14 cellular contexts compared by ENCODE assay signal in genomic region chr1:71621785-71622184, GRCh38.
A peak's percentile ranks its signal among the peaks of the same experiment; 100 is the strongest.
DNase-seq lines count a peak whose midpoint lies in the region; TF ChIP-seq lines count a peak whose summit lies in the region.
"Had no signal": no experiment of that assay in that cellular context is flagged by ENCODE, and none has a peak within 500 bp of the region (broad histone marks: within the 10 kb centered on the region; RNA-seq: fewer than 3 reads in every experiment).

No MANE protein-coding gene starts in this region.

- CTCF ChIA-PET in BJ (lab: Yijun Ruan, JAX) (interaction anchor here (1.2 to 1.5 kb wide), 2 partner anchors 15 to 21 kb away, joined by 3 to 4 read pairs; no protein-coding TSS in a partner anchor), mammary epithelial cell (lab: Charles Lee; ENCODE audit: low non-redundant PET) (no interaction called here), Calu3 (lab: Charles Lee) (no interaction called here)

- dilution Hi-C loops in mammary epithelial cell (cut with HindIII; ENCODE audit: low sequenced_read_pairs), result no loop called here

- no peaks in the 10 kb centered on the region for H3K36me3 ChIP-seq in BJ (ENCODE audit: control insufficient read depth, insufficient read depth, low read length)
- no peaks in the 10 kb centered on the region for H3K36me3 ChIP-seq in mammary epithelial cell (ENCODE audit: insufficient read depth, low read length)

- H3K27ac Mint-ChIP-seq in type B pancreatic cell, result no peak overlapping the region
- H3K27ac Mint-ChIP-seq in Calu3 (ENCODE audit: unreplicated experiment), result no peak overlapping the region
- H3K27ac Mint-ChIP-seq: activated CD8-positive, alpha-beta memory T cell treated with anti-CD3 and anti-CD28 coated beads, Interleukin-2, amount 10 ng/mL, durations not matched to agents 7 days and 5 days; WTC11 had no signal

- H3K27me3 Mint-ChIP-seq in type B pancreatic cell (no peaks in the 10 kb centered on the region), Calu3 (ENCODE audit: unreplicated experiment) (no peaks in the 10 kb centered on the region)
- H3K27me3 Mint-ChIP-seq: activated CD8-positive, alpha-beta memory T cell treated with anti-CD3 and anti-CD28 coated beads, Interleukin-2, amount 10 ng/mL, durations not matched to agents 7 days and 5 days had no signal

- in situ Hi-C loops in mammary epithelial cell (cut with MboI; ENCODE audit: low sequenced_read_pairs in 2 of 2), result no loop called here

- no peak overlapping the region for H3K4me3 ChIP-seq in BJ (ENCODE audit: low read depth, low read length)
- no peak overlapping the region for H3K4me3 ChIP-seq in mammary epithelial cell (replicated peaks in 1 of 3; ENCODE audit: insufficient read depth in 1 of 3, low read depth in 2 of 3, low read length in 3 of 3)

- POLR2A ChIA-PET in BJ (lab: Charles Lee), result no interaction called here

- H3K4me1 Mint-ChIP-seq in type B pancreatic cell (ENCODE audit: unreplicated experiment), result no peaks in the 10 kb centered on the region
- no peaks in the 10 kb centered on the region for H3K4me1 Mint-ChIP-seq in Calu3 (ENCODE audit: low read depth, unreplicated experiment)
- H3K4me1 Mint-ChIP-seq: activated CD8-positive, alpha-beta memory T cell treated with anti-CD3 and anti-CD28 coated beads, Interleukin-2, amount 10 ng/mL, durations not matched to agents 7 days and 5 days; WTC11 had no signal

- H3K79me2 ChIP-seq in mammary epithelial cell (ENCODE audit: insufficient read depth, low read length), result no peaks in the 10 kb centered on the region

- H3K9me3 ChIP-seq in mammary epithelial cell (replicated peaks; ENCODE audit: insufficient read depth, low read length), result no peaks in the 10 kb centered on the region

- H3K9me3 Mint-ChIP-seq in type B pancreatic cell (no peaks in the 10 kb centered on the region), Calu3 (ENCODE audit: low read depth, unreplicated experiment) (peaks cover 12% of the 10 kb centered on the region)

- H3K27ac ChIP-seq in mammary epithelial cell (ENCODE audit: insufficient read depth, low read depth, low read length), result no peak overlapping the region
- H3K27ac ChIP-seq: C4-2B had no signal

- DNase-seq in BJ (ENCODE audit: low read depth) (peak; percentile 23), LHCN-M2 (ENCODE audit: low read depth) (peak; percentile 95), mammary epithelial cell (peak; percentile 93), myocyte (ENCODE audit: low read depth) (peak; percentile 14), type B pancreatic cell (ENCODE audit: extremely low spot score, unreplicated experiment) (no peak), Calu3 (no peak), NCI-H526 (lab: John Stamatoyannopoulos, UW) (no peak), NCI-H2029 (lab: John Stamatoyannopoulos, UW) (no peak)
- DNase-seq: activated CD8-positive, alpha-beta memory T cell treated with anti-CD3 and anti-CD28 coated beads, Interleukin-2, amount 10 ng/mL, durations not matched to agents 7 days and 5 days; activated naive CD4-positive, alpha-beta T cell treated with anti-CD3 and anti-CD28 coated beads, Interleukin-2, amount 50 U/mL, for 16 hours; effector CD8-positive, alpha-beta T cell; substantia nigra had no signal

- intact Hi-C loops in mammary epithelial cell (cut with micrococcal nuclease), result loop anchor here (10.0 kb wide), 1 partner anchor 663 kb away; the partner anchor contains the start of gene NEGR1
- intact Hi-C loops in Calu3 (cut with micrococcal nuclease; ENCODE audit: unreplicated experiment), result no loop called here

- no peak overlapping the region for H2AFZ ChIP-seq in mammary epithelial cell (ENCODE audit: low read depth, low read length)

- TF ChIP-seq CTCF in BJ (IDR thresholded peaks at IDR 0.05; ENCODE audit: insufficient read depth, low read depth, low read length), result no peak
- TF ChIP-seq CTCF in mammary epithelial cell (conservative IDR thresholded peaks at IDR 0.05 in 1 of 2, IDR thresholded peaks at IDR 0.05 in 1 of 2; ENCODE audit: extremely low read depth in 1 of 2, insufficient read depth in 1 of 2, low read depth in 1 of 2, low read length in 2 of 2), result no peak
- TF ChIP-seq CTCF in type B pancreatic cell (conservative IDR thresholded peaks at IDR 0.05), result no peak
- no peak for TF ChIP-seq CTCF in Calu3 (IDR thresholded peaks at IDR 0.05; ENCODE audit: unreplicated experiment)

- H4K20me1 ChIP-seq in mammary epithelial cell (ENCODE audit: insufficient read depth, low read length), result no peaks in the 10 kb centered on the region

- 0% methylated on average over 1 of the region's 1 CpG for WGBS in mammary epithelial cell (ENCODE audit: low coverage, missing lambda C conversion rate)

- H3K4me1 ChIP-seq in mammary epithelial cell (ENCODE audit: insufficient read depth, low read length), result no peaks in the 10 kb centered on the region

- BruUV-seq in mammary epithelial cell (replicated peaks; lab: Mats Ljungman, UMichigan) (no TSS peak), Calu3 (replicated peaks; lab: Mats Ljungman, UMichigan) (no TSS peak)

- no peaks in the 10 kb centered on the region for H3K27me3 ChIP-seq in BJ (ENCODE audit: control insufficient read depth, insufficient read depth, low read length)
- H3K27me3 ChIP-seq in mammary epithelial cell (ENCODE audit: insufficient read depth, low read length), result no peaks in the 10 kb centered on the region

- no peak overlapping the region for H3K4me2 ChIP-seq in mammary epithelial cell (ENCODE audit: insufficient read depth, low read depth, low read length)

- H3K9ac ChIP-seq in mammary epithelial cell (ENCODE audit: insufficient read depth, low read length), result no peak overlapping the region

- H3K36me3 Mint-ChIP-seq in type B pancreatic cell (no peaks in the 10 kb centered on the region), Calu3 (ENCODE audit: insufficient read depth, unreplicated experiment) (no peaks in the 10 kb centered on the region)
- H3K36me3 Mint-ChIP-seq: activated CD8-positive, alpha-beta memory T cell treated with anti-CD3 and anti-CD28 coated beads, Interleukin-2, amount 10 ng/mL, durations not matched to agents 7 days and 5 days had no signal

- H3K4me3 Mint-ChIP-seq in type B pancreatic cell, result no peak overlapping the region
- H3K4me3 Mint-ChIP-seq in Calu3 (ENCODE audit: low read depth, unreplicated experiment), result no peak overlapping the region
- H3K4me3 Mint-ChIP-seq: activated CD8-positive, alpha-beta memory T cell treated with anti-CD3 and anti-CD28 coated beads, Interleukin-2, amount 10 ng/mL, durations not matched to agents 7 days and 5 days; WTC11 had no signal

Comparison
In these comparisons a context has a peak if more than half of its experiments do, and no peak if none do; other contexts are left out.
1. DNase-seq: peak in BJ (single experiment), LHCN-M2 (single experiment), mammary epithelial cell (single experiment) and myocyte (single experiment); none in type B pancreatic cell (single experiment), Calu3 (single experiment), NCI-H526 (0 of 2) and NCI-H2029 (single experiment).